Comparison of ENCODE assay signal across 20 cellular contexts in genomic region chr2:183105402-183106134, GRCh38. TPM values are rescaled to one million over a fixed set of nuclear protein-coding genes. Genes with fewer than 3 reads are reported as not detected.
A peak's percentile ranks its signal among the peaks of the same experiment; 100 is the strongest.
DNase-seq lines count a peak whose midpoint lies in the region; ATAC-seq and TF ChIP-seq lines count a peak whose summit lies in the region.
"Had no signal": no experiment of that assay in that cellular context is flagged by ENCODE, and none has a peak within 500 bp of the region (broad histone marks: within the 10 kb centered on the region; RNA-seq: fewer than 3 reads in every experiment).

No MANE protein-coding gene starts in this region.

- H3K27me3 ChIP-seq in GM23338 (ENCODE audit: insufficient read depth): no peaks in the 10 kb centered on the region
- H3K27me3 ChIP-seq in PC-9 (ENCODE audit: insufficient read depth, low read depth): no peaks in the 10 kb centered on the region
- H3K27me3 ChIP-seq: BE2C, ovary had no signal

- CTCF ChIA-PET in PC-9 (lab: Charles Lee): no interaction called here

- POLR2A ChIA-PET in PC-9 (lab: Charles Lee; ENCODE audit: unreplicated experiment): no interaction called here

- H3F3A ChIP-seq in GM23338 (replicated peaks; ENCODE audit: low read depth) (no peaks in the 10 kb centered on the region), PC-9 (ENCODE audit: insufficient read depth, low read depth) (no peaks in the 10 kb centered on the region)

- no peaks in the 10 kb centered on the region for H3K36me3 Mint-ChIP-seq in GM23338 (ENCODE audit: low read depth)
- H3K36me3 Mint-ChIP-seq: activated naive CD4-positive, alpha-beta T cell treated with anti-CD3 and anti-CD28 coated beads, Interleukin-2, amount 50 U/mL, for 24 hours; natural killer cell had no signal

- no peak overlapping the region for H3K4me2 ChIP-seq in GM23338
- H3K4me2 ChIP-seq in PC-9: no peak overlapping the region

- H3K27me3 Mint-ChIP-seq in GM23338 (ENCODE audit: insufficient read depth, low read depth, poor library complexity): no peaks in the 10 kb centered on the region

- H3K27ac Mint-ChIP-seq in GM23338: no peak overlapping the region; the same call in 1 of the 2 replicates
- H3K27ac Mint-ChIP-seq: activated naive CD4-positive, alpha-beta T cell treated with anti-CD3 and anti-CD28 coated beads, Interleukin-2, amount 50 U/mL, for 24 hours; effector memory CD8-positive, alpha-beta T cell; natural killer cell had no signal

- H3K27ac ChIP-seq in GM23338 (ENCODE audit: low read depth): no peak overlapping the region
- H3K27ac ChIP-seq in PC-9: no peak overlapping the region
- H3K27ac ChIP-seq: ovary had no signal

- H3K4me1 Mint-ChIP-seq in GM23338: no peaks in the 10 kb centered on the region
- H3K4me1 Mint-ChIP-seq: activated naive CD4-positive, alpha-beta T cell treated with anti-CD3 and anti-CD28 coated beads, Interleukin-2, amount 50 U/mL, for 24 hours; natural killer cell had no signal

- no peak for ATAC-seq in GM23338
- ATAC-seq: effector memory CD8-positive, alpha-beta T cell; natural killer cell; right cardiac atrium had no signal

- H2AFZ ChIP-seq in GM23338: peak overlapping the region; percentile 56; the same call in 1 of the 2 replicates
- H2AFZ ChIP-seq in PC-9: peak overlapping the region; percentile 31; the same call in 1 of the 2 replicates

- H3K4me3 ChIP-seq in GM23338 (no peak overlapping the region), PC-9 (no peak overlapping the region), fibroblast of mammary gland (ENCODE audit: control insufficient read depth, low read depth, low read length) (no peak overlapping the region)
- H3K4me3 ChIP-seq: ovary had no signal

- BruUV-seq in PC-9 (replicated peaks; lab: Mats Ljungman, UMichigan): no TSS peak

- H4K20me1 ChIP-seq in GM23338 (replicated peaks; ENCODE audit: insufficient read depth) (no peaks in the 10 kb centered on the region), PC-9 (ENCODE audit: insufficient read depth) (no peaks in the 10 kb centered on the region)

- H3K4me3 Mint-ChIP-seq in GM23338: no peak overlapping the region
- H3K4me3 Mint-ChIP-seq: activated naive CD4-positive, alpha-beta T cell treated with anti-CD3 and anti-CD28 coated beads, Interleukin-2, amount 50 U/mL, for 24 hours; effector memory CD8-positive, alpha-beta T cell; natural killer cell had no signal

- H3K79me2 ChIP-seq in GM23338 (replicated peaks; ENCODE audit: insufficient read depth) (no peaks in the 10 kb centered on the region), PC-9 (ENCODE audit: low read depth) (no peaks in the 10 kb centered on the region)

- intact Hi-C loops in PC-9 (cut with micrococcal nuclease; ENCODE audit: unreplicated experiment): no loop called here

- H3K9me3 Mint-ChIP-seq in GM23338: no peaks in the 10 kb centered on the region
- H3K9me3 Mint-ChIP-seq: activated naive CD4-positive, alpha-beta T cell treated with anti-CD3 and anti-CD28 coated beads, Interleukin-2, amount 50 U/mL, for 24 hours; effector memory CD8-positive, alpha-beta T cell; natural killer cell had no signal

- H3K36me3 ChIP-seq in GM23338 (ENCODE audit: insufficient read depth) (no peaks in the 10 kb centered on the region), PC-9 (ENCODE audit: low read depth) (no peaks in the 10 kb centered on the region)
- H3K36me3 ChIP-seq: BE2C, ovary had no signal

- H3K9me2 ChIP-seq in GM23338 (ENCODE audit: insufficient read depth): peaks cover 13% of the 10 kb centered on the region
- H3K9me2 ChIP-seq in PC-9 (ENCODE audit: insufficient read depth): no peaks in the 10 kb centered on the region

- DNase-seq in GM23338 (ENCODE audit: low spot score) (no peak), PC-9 (no peak), fibroblast of mammary gland (ENCODE audit: low read depth) (peak; percentile 40), renal cortical epithelial cell (ENCODE audit: low read depth) (peak; percentile 74), GDM1 (lab: John Stamatoyannopoulos, UW) (no peak), NCI-H2081 treated with DMSO at 0.1 percent for 48 hours (lab: John Stamatoyannopoulos, UW) (no peak), Ammon's horn (ENCODE audit: low spot score) (no peak), anterior cingulate cortex (lab: John Stamatoyannopoulos, UW) (no peak)
- DNase-seq: activated CD4-positive, alpha-beta T cell treated with anti-CD3 and anti-CD28 coated beads for 4 hours; BE2C; effector memory CD8-positive, alpha-beta T cell; hypothalamus; kidney glomerular epithelial cell; natural killer cell; NCI-H1436 treated with DMSO at 0.1 percent for 48 hours; NCI-H774; ovary; right cardiac atrium; SHP77 had no signal

- H3K4me1 ChIP-seq in GM23338 (ENCODE audit: insufficient read depth) (no peaks in the 10 kb centered on the region), PC-9 (replicated peaks; ENCODE audit: insufficient read depth) (0 out of 2 replicates have a peak, but pooled peaks cover 5% of the 10 kb centered on the region)
- H3K4me1 ChIP-seq: BE2C had no signal

- H3K9me3 ChIP-seq in PC-9 (ENCODE audit: insufficient read depth, low read depth): no peaks in the 10 kb centered on the region
- H3K9me3 ChIP-seq: BE2C, ovary had no signal

- no peak for TF ChIP-seq CTCF in GM23338 (conservative IDR thresholded peaks at IDR 0.05; ENCODE audit: low read depth in 2 of 2)
- no peak for TF ChIP-seq CTCF in PC-9 (conservative IDR thresholded peaks at IDR 0.05)
- no peak for TF ChIP-seq CTCF in fibroblast of mammary gland (conservative IDR thresholded peaks at IDR 0.05; ENCODE audit: control insufficient read depth, insufficient read depth, low read depth, low read length)

TF ChIP-seq in GM23338, 12 proteins besides CTCF, POLR2A, EP300 and RAD21 (continues in another document):
- no peak for TF ChIP-seq CREB1 (CRISPR knock-in tag; IDR thresholded peaks at IDR 0.05; ENCODE audit: low read depth)
- no peak for TF ChIP-seq ZNF462 (CRISPR knock-in tag; IDR thresholded peaks at IDR 0.05)
- no peak for TF ChIP-seq POLR2AphosphoS5 (IDR thresholded peaks at IDR 0.05; ENCODE audit: low read depth)

RNA-seq across cellular contexts. Expression of gene NUP35, which starts 18.7 kb away (rescaled TPM):
- 57.4 and 62.4 TPM in 2 replicates for total RNA-seq in GM23338 (2014; rRNA removed; shearing (Covaris generic))
- polyA plus RNA-seq in GM23338 (2016; fragmentation: Nextera tagmentation; extraction: Ambion mirVana): 49.9 and 65.3 TPM in 2 replicates
- 27.0 and 35.5 TPM in 2 replicates for total RNA-seq in PC-9 (2021)
- total RNA-seq in renal cortical epithelial cell: 16.1 and 18.8 TPM in 2 replicates

RNA-seq across cellular contexts. Expression of gene DUSP19, which starts 27.0 kb away (rescaled TPM):
- 0.97 and 2.8 TPM in 2 replicates for total RNA-seq in GM23338 (2014; rRNA removed; shearing (Covaris generic))
- 1.9 TPM in 2 replicates for polyA plus RNA-seq in GM23338 (2016; fragmentation: Nextera tagmentation; extraction: Ambion mirVana)
- total RNA-seq in PC-9 (2021): 6.2 and 8.6 TPM in 2 replicates
- total RNA-seq in renal cortical epithelial cell: 0.87 and 1.8 TPM in 2 replicates

Comparison
In these comparisons a context has a peak if more than half of its experiments do, and no peak if none do; other contexts are left out.
1. DNase-seq: peak in fibroblast of mammary gland (single experiment) and renal cortical epithelial cell (single experiment); none in GM23338 (single experiment), PC-9 (0 of 2), GDM1 (single experiment), NCI-H2081 treated with DMSO at 0.1 percent for 48 hours (single experiment), Ammon's horn (single experiment) and anterior cingulate cortex (0 of 58).